ENCODE assay signal across 8 cellular contexts in the genomic region with DNA sequence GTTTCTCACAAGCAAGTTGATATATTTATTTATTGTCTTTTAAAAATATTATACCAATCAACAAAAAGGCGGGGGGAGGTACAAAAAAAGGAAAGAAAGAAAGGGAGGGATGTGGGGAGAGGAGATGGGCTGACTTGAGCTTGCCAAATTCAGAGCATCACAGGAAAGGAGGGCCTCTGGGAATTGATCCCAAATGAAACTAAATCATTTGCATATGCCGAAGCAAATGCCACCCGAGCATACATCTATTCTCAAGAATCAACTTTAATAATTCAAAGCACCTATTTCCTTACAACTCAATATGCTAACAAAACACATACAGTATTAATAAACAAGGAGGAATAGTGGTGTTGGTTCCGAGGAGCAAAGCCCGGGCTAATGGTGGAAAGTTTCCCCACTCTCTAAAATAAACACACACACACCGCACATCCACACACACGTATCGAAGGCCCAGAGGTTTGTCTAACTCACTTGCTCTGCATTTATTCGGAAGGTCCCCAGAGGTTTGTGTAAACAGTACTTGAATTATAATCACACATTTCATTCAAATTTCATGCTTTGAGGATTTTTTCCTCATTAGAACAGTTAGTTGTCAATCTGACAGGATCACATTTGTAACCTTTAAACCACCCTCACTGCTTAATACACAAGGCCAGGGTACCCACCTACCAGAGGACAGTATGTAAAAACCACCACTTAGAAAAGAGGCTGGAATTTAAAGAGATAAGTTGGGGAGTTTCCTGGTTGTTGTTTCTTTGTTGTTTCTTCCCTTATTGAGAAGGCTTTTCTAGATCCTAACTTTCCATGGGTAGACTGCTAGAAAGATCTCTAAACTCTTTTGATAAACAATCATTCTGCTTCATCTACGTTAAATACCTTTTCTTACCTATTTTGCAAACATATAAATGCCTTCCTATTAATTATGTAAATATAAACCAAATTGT.
DNase-seq lines count a peak whose midpoint lies in the region; ATAC-seq and TF ChIP-seq lines count a peak whose summit lies in the region.

No MANE protein-coding gene starts in this region.

- CTCF ChIA-PET in WTC11 (lab: Charles Lee) = interaction anchor here (0.6 to 3.1 kb wide), 6 partner anchors 8 to 440 kb away, joined by 3 to 17 read pairs (median 8); no protein-coding TSS in a partner anchor

- H3K27me3 ChIP-seq in left ventricle myocardium inferior (ENCODE audit: low read depth) (no peaks in the 10 kb centered on the region), left lung (no peaks in the 10 kb centered on the region), upper lobe of right lung (no peaks in the 10 kb centered on the region)

- DNase-seq in left ventricle myocardium inferior (no peak), left cardiac atrium (no peak), WTC11 (ENCODE audit: low spot score) (no peak), left lung (no peak), upper lobe of right lung (no peak), posterior vena cava (ENCODE audit: low spot score) (no peak), middle frontal gyrus (ENCODE audit: extremely low spot score, low spot score) (no peak)

- no peaks in the 10 kb centered on the region for H3K9me3 ChIP-seq in left ventricle myocardium inferior (replicated peaks)
- no peaks in the 10 kb centered on the region for H3K9me3 ChIP-seq in left lung
- H3K9me3 ChIP-seq in upper lobe of right lung = no peaks in the 10 kb centered on the region

- H3K4me3 ChIP-seq in left ventricle myocardium inferior (peak overlapping the region; percentile 76), left lung (peak overlapping the region in 1 of 2 donors; percentile 47), upper lobe of right lung (peak overlapping the region; percentile 62)

- peak overlapping the region; percentile 16; the same call in 1 of the 2 replicates for H3K27ac Mint-ChIP-seq in WTC11

- H3K4me1 ChIP-seq in left ventricle myocardium inferior (peaks cover 64% of the 10 kb centered on the region), left lung (peaks cover 3 to 25% of the 10 kb centered on the region in 2 donors), upper lobe of right lung (peaks cover 19% of the 10 kb centered on the region)

- POLR2A ChIA-PET in WTC11 (lab: Charles Lee) = interaction anchor here (1.0 kb wide), 1 partner anchor 8 kb away, joined by 3 read pairs; no protein-coding TSS in a partner anchor

- ATAC-seq in left cardiac atrium (no peak), WTC11 (no peak), left lung (no peak), upper lobe of right lung (no peak), GM18870 (IDR thresholded peaks at IDR 0.05; ENCODE audit: unreplicated experiment) (no peak)

- no peaks in the 10 kb centered on the region for H3K9me3 Mint-ChIP-seq in WTC11

- no peaks in the 10 kb centered on the region for H3K36me3 Mint-ChIP-seq in WTC11

- H3K27ac ChIP-seq in left ventricle myocardium inferior (replicated peaks) (peak overlapping the region; percentile 98), left lung (peak overlapping the region; percentile 82 to 87), upper lobe of right lung (peak overlapping the region; percentile 88)

- intact Hi-C loops in left ventricle myocardium inferior (cut with micrococcal nuclease) (loop anchor here (5.0 kb wide), 1 partner anchor 1254 kb away; no protein-coding TSS in a partner anchor), left cardiac atrium (cut with DNase I) (loop anchor here in 1 of 2 donors (10.0 kb wide), 1 partner anchor 461 kb away; no protein-coding TSS in a partner anchor), left lung (cut with DNase I) (no loop called here), upper lobe of right lung (cut with DNase I) (no loop called here), posterior vena cava (cut with DNase I) (loop anchor here in 1 of 2 donors (10.0 kb wide), 1 partner anchor 79 kb away; no protein-coding TSS in a partner anchor)

- H3K36me3 ChIP-seq in left ventricle myocardium inferior = no peaks in the 10 kb centered on the region
- no peaks in the 10 kb centered on the region for H3K36me3 ChIP-seq in left lung
- no peaks in the 10 kb centered on the region for H3K36me3 ChIP-seq in upper lobe of right lung

- H3K4me3 Mint-ChIP-seq in WTC11 = peak overlapping the region; percentile 84

- TF ChIP-seq CTCF in left ventricle myocardium inferior (IDR thresholded peaks at IDR 0.05; ENCODE audit: borderline replicate concordance) (no peak), WTC11 (IDR thresholded peaks at IDR 0.05) (no peak), left lung (IDR thresholded peaks at IDR 0.05) (no peak), upper lobe of right lung (IDR thresholded peaks at IDR 0.05) (no peak)

- H3K27me3 Mint-ChIP-seq in WTC11 (ENCODE audit: low read depth) = no peaks in the 10 kb centered on the region

- H3K4me1 Mint-ChIP-seq in WTC11 = peaks cover 67% of the 10 kb centered on the region

TF ChIP-seq in WTC11, 78 proteins besides CTCF, POLR2A, EP300 and RAD21 (continues in another document):
- TF ChIP-seq CREM (CRISPR knock-in tag; IDR thresholded peaks at IDR 0.05) (no peak), ZNF138 (CRISPR knock-in tag; conservative IDR thresholded peaks at IDR 0.05) (no peak), RORB (CRISPR knock-in tag; IDR thresholded peaks at IDR 0.05) (no peak), TEAD1 (CRISPR knock-in tag; IDR thresholded peaks at IDR 0.05) (no peak), SMAD4 (CRISPR knock-in tag; IDR thresholded peaks at IDR 0.05) (no peak), NR2C2 (CRISPR knock-in tag; IDR thresholded peaks at IDR 0.05) (no peak), ATF1 (CRISPR knock-in tag; IDR thresholded peaks at IDR 0.05) (no peak), MXD4 (CRISPR knock-in tag; IDR thresholded peaks at IDR 0.05; ENCODE audit: borderline replicate concordance) (no peak), HMGA2 (CRISPR knock-in tag; IDR thresholded peaks at IDR 0.05) (no peak), ZNF416 (CRISPR knock-in tag; IDR thresholded peaks at IDR 0.05) (no peak), ZNF317 (CRISPR knock-in tag; IDR thresholded peaks at IDR 0.05; ENCODE audit: borderline replicate concordance, low read depth) (no peak), FOXP1 (CRISPR knock-in tag; IDR thresholded peaks at IDR 0.05; ENCODE audit: borderline replicate concordance) (no peak)
- TF ChIP-seq, protein P1, sequence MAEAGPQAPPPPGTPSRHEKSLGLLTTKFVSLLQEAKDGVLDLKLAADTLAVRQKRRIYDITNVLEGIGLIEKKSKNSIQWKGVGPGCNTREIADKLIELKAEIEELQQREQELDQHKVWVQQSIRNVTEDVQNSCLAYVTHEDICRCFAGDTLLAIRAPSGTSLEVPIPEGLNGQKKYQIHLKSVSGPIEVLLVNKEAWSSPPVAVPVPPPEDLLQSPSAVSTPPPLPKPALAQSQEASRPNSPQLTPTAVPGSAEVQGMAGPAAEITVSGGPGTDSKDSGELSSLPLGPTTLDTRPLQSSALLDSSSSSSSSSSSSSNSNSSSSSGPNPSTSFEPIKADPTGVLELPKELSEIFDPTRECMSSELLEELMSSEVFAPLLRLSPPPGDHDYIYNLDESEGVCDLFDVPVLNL (CRISPR knock-in tag; IDR thresholded peaks at IDR 0.05; ENCODE audit: borderline replicate concordance, low read depth) = no peak
- TF ChIP-seq, protein P2, sequence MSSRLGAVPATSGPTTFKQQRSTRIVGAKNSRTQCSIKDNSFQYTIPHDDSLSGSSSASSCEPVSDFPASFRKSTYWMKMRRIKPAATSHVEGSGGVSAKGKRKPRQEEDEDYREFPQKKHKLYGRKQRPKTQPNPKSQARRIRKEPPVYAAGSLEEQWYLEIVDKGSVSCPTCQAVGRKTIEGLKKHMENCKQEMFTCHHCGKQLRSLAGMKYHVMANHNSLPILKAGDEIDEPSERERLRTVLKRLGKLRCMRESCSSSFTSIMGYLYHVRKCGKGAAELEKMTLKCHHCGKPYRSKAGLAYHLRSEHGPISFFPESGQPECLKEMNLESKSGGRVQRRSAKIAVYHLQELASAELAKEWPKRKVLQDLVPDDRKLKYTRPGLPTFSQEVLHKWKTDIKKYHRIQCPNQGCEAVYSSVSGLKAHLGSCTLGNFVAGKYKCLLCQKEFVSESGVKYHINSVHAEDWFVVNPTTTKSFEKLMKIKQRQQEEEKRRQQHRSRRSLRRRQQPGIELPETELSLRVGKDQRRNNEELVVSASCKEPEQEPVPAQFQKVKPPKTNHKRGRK (CRISPR knock-in tag; IDR thresholded peaks at IDR 0.05; ENCODE audit: borderline replicate concordance) = no peak
- TF ChIP-seq, protein P3, sequence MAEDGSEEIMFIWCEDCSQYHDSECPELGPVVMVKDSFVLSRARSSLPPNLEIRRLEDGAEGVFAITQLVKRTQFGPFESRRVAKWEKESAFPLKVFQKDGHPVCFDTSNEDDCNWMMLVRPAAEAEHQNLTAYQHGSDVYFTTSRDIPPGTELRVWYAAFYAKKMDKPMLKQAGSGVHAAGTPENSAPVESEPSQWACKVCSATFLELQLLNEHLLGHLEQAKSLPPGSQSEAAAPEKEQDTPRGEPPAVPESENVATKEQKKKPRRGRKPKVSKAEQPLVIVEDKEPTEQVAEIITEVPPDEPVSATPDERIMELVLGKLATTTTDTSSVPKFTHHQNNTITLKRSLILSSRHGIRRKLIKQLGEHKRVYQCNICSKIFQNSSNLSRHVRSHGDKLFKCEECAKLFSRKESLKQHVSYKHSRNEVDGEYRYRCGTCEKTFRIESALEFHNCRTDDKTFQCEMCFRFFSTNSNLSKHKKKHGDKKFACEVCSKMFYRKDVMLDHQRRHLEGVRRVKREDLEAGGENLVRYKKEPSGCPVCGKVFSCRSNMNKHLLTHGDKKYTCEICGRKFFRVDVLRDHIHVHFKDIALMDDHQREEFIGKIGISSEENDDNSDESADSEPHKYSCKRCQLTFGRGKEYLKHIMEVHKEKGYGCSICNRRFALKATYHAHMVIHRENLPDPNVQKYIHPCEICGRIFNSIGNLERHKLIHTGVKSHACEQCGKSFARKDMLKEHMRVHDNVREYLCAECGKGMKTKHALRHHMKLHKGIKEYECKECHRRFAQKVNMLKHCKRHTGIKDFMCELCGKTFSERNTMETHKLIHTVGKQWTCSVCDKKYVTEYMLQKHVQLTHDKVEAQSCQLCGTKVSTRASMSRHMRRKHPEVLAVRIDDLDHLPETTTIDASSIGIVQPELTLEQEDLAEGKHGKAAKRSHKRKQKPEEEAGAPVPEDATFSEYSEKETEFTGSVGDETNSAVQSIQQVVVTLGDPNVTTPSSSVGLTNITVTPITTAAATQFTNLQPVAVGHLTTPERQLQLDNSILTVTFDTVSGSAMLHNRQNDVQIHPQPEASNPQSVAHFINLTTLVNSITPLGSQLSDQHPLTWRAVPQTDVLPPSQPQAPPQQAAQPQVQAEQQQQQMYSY (CRISPR knock-in tag; IDR thresholded peaks at IDR 0.05) = no peak
- TF ChIP-seq, protein P4, sequence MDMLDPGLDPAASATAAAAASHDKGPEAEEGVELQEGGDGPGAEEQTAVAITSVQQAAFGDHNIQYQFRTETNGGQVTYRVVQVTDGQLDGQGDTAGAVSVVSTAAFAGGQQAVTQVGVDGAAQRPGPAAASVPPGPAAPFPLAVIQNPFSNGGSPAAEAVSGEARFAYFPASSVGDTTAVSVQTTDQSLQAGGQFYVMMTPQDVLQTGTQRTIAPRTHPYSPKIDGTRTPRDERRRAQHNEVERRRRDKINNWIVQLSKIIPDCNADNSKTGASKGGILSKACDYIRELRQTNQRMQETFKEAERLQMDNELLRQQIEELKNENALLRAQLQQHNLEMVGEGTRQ (CRISPR knock-in tag; IDR thresholded peaks at IDR 0.05) = no peak
